Comparison of ENCODE assay signal across 11 cellular contexts in genomic region chr1:29156543-29157268, GRCh38. TPM values are rescaled to one million over a fixed set of nuclear protein-coding genes. Genes with fewer than 3 reads are reported as not detected.
DNase-seq lines count a peak whose midpoint lies in the region; ATAC-seq, FAIRE-seq and TF ChIP-seq lines count a peak whose summit lies in the region.
"Had no signal": no experiment of that assay in that cellular context is flagged by ENCODE, and none has a peak within 500 bp of the region (broad histone marks: within the 10 kb centered on the region; RNA-seq: fewer than 3 reads in every experiment).

No MANE protein-coding gene starts in this region.

- 81 to 83% methylated on average over 10 of the region's 10 CpGs for WGBS in sigmoid colon, 2 donors

- FAIRE-seq in H54 (lab: Jason Lieb, UNC) = no peak
- FAIRE-seq: GM18507 had no signal

- peaks cover 0 to 39% (median 28%) of the 10 kb centered on the region in 4 donors for H3K4me1 ChIP-seq in sigmoid colon

- TF ChIP-seq EP300 in sigmoid colon (IDR thresholded peaks at IDR 0.05) = no peak

- TF ChIP-seq POLR2A in sigmoid colon (IDR thresholded peaks at IDR 0.05) (no peak), H54 (IDR thresholded peaks at IDR 0.05; ENCODE audit: low read depth, low read length) (no peak)

- H3K4me3 ChIP-seq in brain microvascular endothelial cell (ENCODE audit: low read depth, low read length) (no peak overlapping the region), sigmoid colon (no peak overlapping the region)
- H3K4me3 ChIP-seq: esophagus squamous epithelium had no signal

- H3K27me3 ChIP-seq in brain microvascular endothelial cell (replicated peaks) (no peaks in the 10 kb centered on the region), sigmoid colon (no peaks in the 10 kb centered on the region)
- H3K27me3 ChIP-seq: esophagus squamous epithelium had no signal

- peak overlapping the region; percentile 44 for H3K27ac ChIP-seq in brain microvascular endothelial cell
- peak overlapping the region; percentile 49 to 62 (median 54) for H3K27ac ChIP-seq in sigmoid colon

- peak; percentile 55 for DNase-seq in M059J (ENCODE audit: low read depth)
- peak; percentile 79 for DNase-seq in brain microvascular endothelial cell
- peak; percentile 95 for DNase-seq in islet precursor cell
- DNase-seq in sigmoid colon = no peak
- DNase-seq in A172 (ENCODE audit: low spot score) = no peak
- no peak for DNase-seq in H54 (ENCODE audit: insufficient read length, low spot score)
- DNase-seq: esophagus squamous epithelium had no signal

- no peaks in the 10 kb centered on the region for H3K9me3 ChIP-seq in sigmoid colon
- H3K9me3 ChIP-seq: esophagus squamous epithelium had no signal

- TF ChIP-seq CTCF in brain microvascular endothelial cell (IDR thresholded peaks at IDR 0.05; ENCODE audit: low read depth, low read length, missing control alignments) (no peak), sigmoid colon (IDR thresholded peaks at IDR 0.05) (no peak)

- ATAC-seq in GM21515 (IDR thresholded peaks at IDR 0.05; ENCODE audit: unreplicated experiment) (no peak), GM21381 (IDR thresholded peaks at IDR 0.05; ENCODE audit: unreplicated experiment) (no peak)

- intact Hi-C loops in sigmoid colon (cut with DNase I) = no loop called here

- in situ Hi-C loops in brain microvascular endothelial cell (cut with HindIII; ENCODE audit: low pct_ligation_motif_present, low sequenced_read_pairs) = no loop called here

- H3K36me3 ChIP-seq in brain microvascular endothelial cell (replicated peaks) (peaks cover 57% of the 10 kb centered on the region), sigmoid colon (peaks cover 32 to 84% (median 47%) of the 10 kb centered on the region in 4 donors)

RNA-seq across cellular contexts. Expression of gene SRSF4, which starts 25.0 kb away (rescaled TPM):
- 48.7 and 64.1 TPM in 2 replicates for total RNA-seq in M059J (2014; rRNA removed; shearing (Covaris generic))
- 100 to 1,000 TPM in 2 of 4 donors, 10 to 100 TPM in 2; 80.3 to 110 (median 96.6) TPM for total RNA-seq in sigmoid colon
- polyA plus RNA-seq in sigmoid colon = 10 to 100 TPM; 41.4 to 72.2 (median 54.6) TPM
- total RNA-seq in A172 (2014; rRNA removed; shearing (Covaris generic)) = 28.6 and 31.3 TPM in 2 replicates

RNA-seq across cellular contexts. Expression of gene TMEM200B, which starts 33.0 kb away (rescaled TPM):
- total RNA-seq in M059J (2014; rRNA removed; shearing (Covaris generic)) = 3.5 and 4.6 TPM in 2 replicates
- 10 to 100 TPM; 24.6 to 32.6 (median 31.3) TPM for total RNA-seq in sigmoid colon
- polyA plus RNA-seq in sigmoid colon = 1 to 10 TPM in 2 of 3 donors, under 1 TPM in 1; 0.23 to 5.5 (median 1.8) TPM
- total RNA-seq in A172 (2014; rRNA removed; shearing (Covaris generic)) = 0.03 and 0.43 TPM in 2 replicates
- total RNA-seq: SK-MEL-5 had no signal

Comparison
In these comparisons a context has a peak if more than half of its experiments do, and no peak if none do; other contexts are left out.
1. DNase-seq: peak in M059J (single experiment), brain microvascular endothelial cell (single experiment) and islet precursor cell (single experiment); none in sigmoid colon (single experiment), A172 (single experiment) and H54 (single experiment).